12 cellular contexts compared by ENCODE assay signal in genomic region chr17:73288534-73289302, GRCh38. TPM values are rescaled to one million over a fixed set of nuclear protein-coding genes. Genes with fewer than 3 reads are reported as not detected.
DNase-seq lines count a peak whose midpoint lies in the region; ATAC-seq and TF ChIP-seq lines count a peak whose summit lies in the region.
"Had no signal": no experiment of that assay in that cellular context is flagged by ENCODE, and none has a peak within 500 bp of the region (broad histone marks: within the 10 kb centered on the region; RNA-seq: fewer than 3 reads in every experiment).

No MANE protein-coding gene starts in this region.

- H3K4me2 ChIP-seq in hepatocyte, result peak overlapping the region; percentile 41

- H3K4me1 Mint-ChIP-seq in Caco-2 (ENCODE audit: low read depth, unreplicated experiment), result peaks cover 57% of the 10 kb centered on the region

- H3K9me3 ChIP-seq in Caco-2 (no peaks in the 10 kb centered on the region), ascending aorta (no peaks in the 10 kb centered on the region), hepatocyte (ENCODE audit: low read depth) (no peaks in the 10 kb centered on the region), psoas muscle (no peaks in the 10 kb centered on the region)

- CTCF ChIA-PET in Caco-2 (lab: Charles Lee), result interaction anchor here (0.6 kb wide), 1 partner anchor 81 kb away, joined by 3 read pairs; no protein-coding TSS in a partner anchor

- ATAC-seq in psoas muscle, result peak in 1 of 4 donors; percentile 3
- no peak for ATAC-seq in HG03442 (IDR thresholded peaks at IDR 0.05; ENCODE audit: unreplicated experiment)

- intact Hi-C loops in Caco-2 (cut with micrococcal nuclease; ENCODE audit: unreplicated experiment), result loop anchor here (2.0 kb wide), 1 partner anchor 20 kb away; no protein-coding TSS in a partner anchor
- intact Hi-C loops in ascending aorta (cut with DNase I), result no loop called here
- intact Hi-C loops in psoas muscle (cut with DNase I), result no loop called here

- H3K4me3 Mint-ChIP-seq in Caco-2 (ENCODE audit: unreplicated experiment), result peak overlapping the region; percentile 33
- H3K4me3 Mint-ChIP-seq: activated naive CD8-positive, alpha-beta T cell treated with anti-CD3 and anti-CD28 coated beads, Interleukin-2, amount 10 ng/mL, durations not matched to agents 7 days and 5 days had no signal

- H3K79me2 ChIP-seq in hepatocyte, result peaks cover 98% of the 10 kb centered on the region

- no peaks in the 10 kb centered on the region for H3K9me3 Mint-ChIP-seq in Caco-2 (ENCODE audit: unreplicated experiment)
- H3K9me3 Mint-ChIP-seq: activated naive CD8-positive, alpha-beta T cell treated with anti-CD3 and anti-CD28 coated beads, Interleukin-2, amount 10 ng/mL, durations not matched to agents 7 days and 5 days had no signal

- H2AFZ ChIP-seq in hepatocyte, result no peak overlapping the region

- H3K4me1 ChIP-seq in Caco-2 (peaks cover 41% of the 10 kb centered on the region), ascending aorta (peaks cover 27 to 71% of the 10 kb centered on the region in 2 donors), hepatocyte (ENCODE audit: insufficient read depth) (peaks cover 62% of the 10 kb centered on the region), psoas muscle (peaks cover 32% of the 10 kb centered on the region)

- H3K27me3 ChIP-seq in Caco-2 (replicated peaks; ENCODE audit: control insufficient read depth, insufficient read depth, low read length) (no peaks in the 10 kb centered on the region), ascending aorta (no peaks in the 10 kb centered on the region), hepatocyte (no peaks in the 10 kb centered on the region), psoas muscle (ENCODE audit: insufficient read depth in 3 of 3, low read length in 2 of 3) (no peaks in the 10 kb centered on the region)

- H3K36me3 ChIP-seq in Caco-2 (ENCODE audit: control insufficient read depth, insufficient read depth, low read length), result no peaks in the 10 kb centered on the region; the same call in 1 of the 2 replicates
- peaks cover 19 to 20% of the 10 kb centered on the region in 2 donors for H3K36me3 ChIP-seq in ascending aorta
- H3K36me3 ChIP-seq in hepatocyte (replicated peaks; ENCODE audit: insufficient read depth, low read depth), result no peaks in the 10 kb centered on the region
- peaks cover 0 to 16% of the 10 kb centered on the region in 2 donors for H3K36me3 ChIP-seq in psoas muscle (ENCODE audit: insufficient read depth in 1 of 2, low read depth in 1 of 2)

- H3K4me3 ChIP-seq in Caco-2 (ENCODE audit: low read depth, low read length) (no peak overlapping the region), ascending aorta (no peak overlapping the region), hepatocyte (no peak overlapping the region), psoas muscle (no peak overlapping the region)

- POLR2A ChIA-PET in Caco-2 (lab: Charles Lee), result interaction anchor here (1.0 kb wide), 1 partner anchor 22 kb away, joined by 3 read pairs; no protein-coding TSS in a partner anchor

- peak; percentile 51 to 63 for DNase-seq in Caco-2
- no peak for DNase-seq in ascending aorta (ENCODE audit: low spot score in 2 of 2)
- DNase-seq in hepatocyte (ENCODE audit: low spot score), result peak; percentile 58
- peak in 1 of 2 donors; percentile 61 for DNase-seq in psoas muscle
- DNase-seq in activated gamma-delta T cell (lab: John Stamatoyannopoulos, UW), result no peak
- DNase-seq in NCI-H345 treated with DMSO at 0.1 percent for 48 hours (lab: John Stamatoyannopoulos, UW; ENCODE audit: unreplicated experiment), result no peak
- no peak for DNase-seq in DMS 273 treated with DMSO at 0.1 percent for 48 hours (lab: John Stamatoyannopoulos, UW)
- DNase-seq: activated naive CD8-positive, alpha-beta T cell treated with anti-CD3 and anti-CD28 coated beads, Interleukin-2, amount 10 ng/mL, durations not matched to agents 7 days and 5 days; NCI-H1930 had no signal

- H4K20me1 ChIP-seq in hepatocyte (ENCODE audit: insufficient read depth, poor library complexity, severe bottlenecking), result peaks cover 100% of the 10 kb centered on the region

- no peaks in the 10 kb centered on the region for H3K27me3 Mint-ChIP-seq in Caco-2 (ENCODE audit: insufficient read depth, unreplicated experiment)
- H3K27me3 Mint-ChIP-seq: activated naive CD8-positive, alpha-beta T cell treated with anti-CD3 and anti-CD28 coated beads, Interleukin-2, amount 10 ng/mL, durations not matched to agents 7 days and 5 days had no signal

- BruUV-seq in Caco-2 (replicated peaks; lab: Mats Ljungman, UMichigan), result no TSS peak

- peak overlapping the region; percentile 85 for H3K27ac Mint-ChIP-seq in Caco-2 (ENCODE audit: unreplicated experiment)
- H3K27ac Mint-ChIP-seq: activated naive CD8-positive, alpha-beta T cell treated with anti-CD3 and anti-CD28 coated beads, Interleukin-2, amount 10 ng/mL, durations not matched to agents 7 days and 5 days had no signal

- TF ChIP-seq CTCF in Caco-2 (IDR thresholded peaks at IDR 0.05; ENCODE audit: insufficient read depth in 1 of 2, low read depth in 1 of 2, low read length in 1 of 2, severe bottlenecking in 1 of 2, unreplicated experiment in 1 of 2) (no peak), ascending aorta (IDR thresholded peaks at IDR 0.05) (no peak), hepatocyte (IDR thresholded peaks at IDR 0.05; ENCODE audit: poor library complexity) (no peak), psoas muscle (IDR thresholded peaks at IDR 0.05) (no peak)

- H3K27ac ChIP-seq in ascending aorta, result peak overlapping the region; percentile 96 to 99
- peak overlapping the region; percentile 64 for H3K27ac ChIP-seq in hepatocyte
- peak overlapping the region; percentile 11 for H3K27ac ChIP-seq in psoas muscle
- H3K27ac ChIP-seq: epithelial cell of prostate had no signal

- peaks cover 28% of the 10 kb centered on the region for H3K36me3 Mint-ChIP-seq in Caco-2 (ENCODE audit: insufficient read depth, unreplicated experiment)
- H3K36me3 Mint-ChIP-seq: activated naive CD8-positive, alpha-beta T cell treated with anti-CD3 and anti-CD28 coated beads, Interleukin-2, amount 10 ng/mL, durations not matched to agents 7 days and 5 days had no signal

- H3K9me2 ChIP-seq in hepatocyte (replicated peaks; ENCODE audit: insufficient read depth), result no peaks in the 10 kb centered on the region

- WGBS in hepatocyte (ENCODE audit: low lambda C conversion rate, missing lambda C conversion rate), result 57% methylated on average over 19 of the region's 19 CpGs
- WGBS in psoas muscle, 3 donors, result 54 to 68% (median 59%) methylated on average over 19 of the region's 19 CpGs

RNA-seq across cellular contexts. Expression of gene CDC42EP4, which starts 23.1 kb away (rescaled TPM):
- 25.8 and 27.9 TPM in 2 replicates for total RNA-seq in Caco-2 (2022)
- total RNA-seq in ascending aorta, result 104 TPM
- 61.2 and 62.4 TPM in 2 replicates for total RNA-seq in hepatocyte
- 74.5 and 82.7 TPM in 2 replicates for polyA plus RNA-seq in hepatocyte
- total RNA-seq in psoas muscle, result 10 to 100 TPM; 13.7 to 24.4 (median 18.1) TPM
- polyA plus RNA-seq in psoas muscle, result 10 to 100 TPM; 10.7 to 24.1 (median 21.7) TPM

RNA-seq across cellular contexts. Expression of gene CPSF4L, which starts 27.0 kb away (rescaled TPM):
- total RNA-seq in Caco-2 (2022) (not detected in 2 replicates), ascending aorta (not detected), hepatocyte (not detected in 2 replicates), psoas muscle (not detected)
- polyA plus RNA-seq in hepatocyte (0.34 TPM in 1 of 2 replicates, not detected in the other), psoas muscle (not detected)
- total RNA-seq: activated naive CD8-positive, alpha-beta T cell treated with anti-CD3 and anti-CD28 coated beads, Interleukin-2, amount 10 ng/mL, durations not matched to agents 7 days and 5 days; lung microvascular endothelial cell had no signal

Comparison
In these comparisons a context has a peak if more than half of its experiments do, and no peak if none do; other contexts are left out.
1. DNase-seq: peak in Caco-2 (2 of 2) and hepatocyte (single experiment); none in ascending aorta (0 of 2), activated gamma-delta T cell (single experiment), NCI-H345 treated with DMSO at 0.1 percent for 48 hours (single experiment) and DMS 273 treated with DMSO at 0.1 percent for 48 hours (single experiment).
2. H3K27ac ChIP-seq: peak in every context shown above with its lines; median percentile 98 in ascending aorta; 64 in hepatocyte; 11 in psoas muscle.